ENCODE assay signal across 12 cellular contexts in genomic region chr2:242010567-242011513, GRCh38.
A peak's percentile ranks its signal among the peaks of the same experiment; 100 is the strongest.
DNase-seq lines count a peak whose midpoint lies in the region; ATAC-seq and TF ChIP-seq lines count a peak whose summit lies in the region.
"Had no signal": no experiment of that assay in that cellular context is flagged by ENCODE, and none has a peak within 500 bp of the region (broad histone marks: within the 10 kb centered on the region; RNA-seq: fewer than 3 reads in every experiment).

No MANE protein-coding gene starts in this region.

- H3K4me1 ChIP-seq in HCT116 (ENCODE audit: control insufficient read depth in 1 of 2, insufficient read depth in 2 of 2, low read length in 2 of 2) = no peaks in the 10 kb centered on the region
- H3K4me1 ChIP-seq: pancreas had no signal

- DNase-seq in HCT116 (ENCODE audit: low read depth, low spot score) (no peak), SK-N-MC (ENCODE audit: low read depth, low spot score) (no peak), sciatic nerve (ENCODE audit: low spot score) (peak; percentile 31), MG63 (no peak), NCI-H774 (lab: John Stamatoyannopoulos, UW) (no peak), RPMI8226 (no peak)
- DNase-seq in central memory CD4-positive, alpha-beta T cell = peak; percentile 40
- DNase-seq: HCEC 1CT, left cardiac atrium, NCI-H1092 had no signal

- TF ChIP-seq POLR2A in HCT116 (IDR thresholded peaks at IDR 0.05; ENCODE audit: borderline replicate concordance, extremely low read depth, insufficient read depth, insufficient read length) = no peak

- CTCF ChIA-PET in HCT116 (lab: Charles Lee) = no interaction called here

- H4K20me1 ChIP-seq in HCT116 (ENCODE audit: insufficient read depth) = no peaks in the 10 kb centered on the region

- no peak overlapping the region for H3K4me2 ChIP-seq in HCT116 (ENCODE audit: low read length)

- no peaks in the 10 kb centered on the region for H3K9me2 ChIP-seq in HCT116 (ENCODE audit: insufficient read depth)

- H3K9me3 ChIP-seq in HCT116 (ENCODE audit: control insufficient read depth in 1 of 2, insufficient read depth in 1 of 2, low read depth in 1 of 2, low read length in 2 of 2) = no peaks in the 10 kb centered on the region
- H3K9me3 ChIP-seq in SK-N-MC (ENCODE audit: low read depth, low read length) = no peaks in the 10 kb centered on the region
- H3K9me3 ChIP-seq in MG63 = no peaks in the 10 kb centered on the region
- H3K9me3 ChIP-seq: pancreas had no signal

- H2AFZ ChIP-seq in HCT116 (ENCODE audit: low read depth, low read length, poor library complexity, severe bottlenecking) = no peak overlapping the region

- intact Hi-C loops in HCT116 (cut with micrococcal nuclease) (no loop called here), sciatic nerve (cut with DNase I) (no loop called here)

- no peak overlapping the region for H3K27ac ChIP-seq in HCT116 (ENCODE audit: low read depth, low read length)
- H3K27ac ChIP-seq in SK-N-MC = 0 out of 2 replicates have a peak overlapping the region, but pooled peaks have one; percentile 28
- H3K27ac ChIP-seq: pancreas had no signal

- TF ChIP-seq RAD21 in HCT116 (IDR thresholded peaks at IDR 0.05; ENCODE audit: low read depth) = no peak

- no peaks in the 10 kb centered on the region for H3K27me3 ChIP-seq in HCT116 (ENCODE audit: insufficient read depth, low read length)
- no peaks in the 10 kb centered on the region for H3K27me3 ChIP-seq in MG63
- H3K27me3 ChIP-seq: pancreas had no signal

- H3K36me3 ChIP-seq in HCT116 (ENCODE audit: control insufficient read depth in 1 of 2, insufficient read depth in 2 of 2, low read length in 2 of 2) (no peaks in the 10 kb centered on the region), SK-N-MC (ENCODE audit: insufficient read depth, low read length) (no peaks in the 10 kb centered on the region), MG63 (no peaks in the 10 kb centered on the region)
- H3K36me3 ChIP-seq: pancreas had no signal

- TF ChIP-seq CTCF in HCT116 (IDR thresholded peaks at IDR 0.05 in 2 of 3, conservative IDR thresholded peaks at IDR 0.05 in 1 of 3; ENCODE audit: borderline replicate concordance in 1 of 3, insufficient read depth in 1 of 3, low read depth in 2 of 3, low read length in 2 of 3) = no peak

- H3K4me3 ChIP-seq in HCT116 (replicated peaks in 1 of 2; ENCODE audit: low read depth in 1 of 2, low read length in 2 of 2) = no peak overlapping the region
- H3K4me3 ChIP-seq in SK-N-MC = no peak overlapping the region
- no peak overlapping the region for H3K4me3 ChIP-seq in MG63
- H3K4me3 ChIP-seq: pancreas had no signal

- RAD21 ChIA-PET in HCT116 (lab: Charles Lee; ENCODE audit: low non-redundant PET in 1 of 2, low total read pairs in 2 of 2, uncharacterized antibody in 2 of 2, unreplicated experiment in 2 of 2) = no interaction called here

- ATAC-seq in HCT116 (peak; percentile 20; the same call in 1 of the 2 replicates), sciatic nerve (no peak)
- ATAC-seq: esophagus mucosa, left cardiac atrium had no signal

- H3K79me2 ChIP-seq in HCT116 (ENCODE audit: insufficient read depth, low read length) = no peaks in the 10 kb centered on the region

- H3K9ac ChIP-seq in HCT116 (ENCODE audit: low read length) = no peak overlapping the region
- H3K9ac ChIP-seq in SK-N-MC (ENCODE audit: insufficient read length) = no peak overlapping the region

- POLR2A ChIA-PET in HCT116 (lab: Charles Lee) = no interaction called here

- no TSS peak for BruUV-seq in HCT116 (replicated peaks; lab: Mats Ljungman, UMichigan)

TF ChIP-seq in HCT116, 20 proteins besides CTCF, POLR2A, EP300 and RAD21:
- TF ChIP-seq REST (IDR thresholded peaks at IDR 0.05; ENCODE audit: low read depth) (no peak), ELF1 (IDR thresholded peaks at IDR 0.05; ENCODE audit: borderline replicate concordance, low read depth) (no peak), JUND (IDR thresholded peaks at IDR 0.05) (no peak), ZNF274 (IDR thresholded peaks at IDR 0.05; ENCODE audit: low read depth, low read length) (no peak), EGR1 (IDR thresholded peaks at IDR 0.05; ENCODE audit: low read depth) (no peak), CEBPB (IDR thresholded peaks at IDR 0.05; ENCODE audit: low read depth) (no peak), CBX3 (IDR thresholded peaks at IDR 0.05; ENCODE audit: low read depth) (no peak)

Comparison
In these comparisons a context has a peak if more than half of its experiments do, and no peak if none do; other contexts are left out.
1. DNase-seq: peak in central memory CD4-positive, alpha-beta T cell (single experiment) and sciatic nerve (single experiment); none in HCT116 (single experiment), SK-N-MC (single experiment), MG63 (single experiment), NCI-H774 (single experiment) and RPMI8226 (single experiment).